ENCODE assay signal across 6 cellular contexts in the genomic region with DNA sequence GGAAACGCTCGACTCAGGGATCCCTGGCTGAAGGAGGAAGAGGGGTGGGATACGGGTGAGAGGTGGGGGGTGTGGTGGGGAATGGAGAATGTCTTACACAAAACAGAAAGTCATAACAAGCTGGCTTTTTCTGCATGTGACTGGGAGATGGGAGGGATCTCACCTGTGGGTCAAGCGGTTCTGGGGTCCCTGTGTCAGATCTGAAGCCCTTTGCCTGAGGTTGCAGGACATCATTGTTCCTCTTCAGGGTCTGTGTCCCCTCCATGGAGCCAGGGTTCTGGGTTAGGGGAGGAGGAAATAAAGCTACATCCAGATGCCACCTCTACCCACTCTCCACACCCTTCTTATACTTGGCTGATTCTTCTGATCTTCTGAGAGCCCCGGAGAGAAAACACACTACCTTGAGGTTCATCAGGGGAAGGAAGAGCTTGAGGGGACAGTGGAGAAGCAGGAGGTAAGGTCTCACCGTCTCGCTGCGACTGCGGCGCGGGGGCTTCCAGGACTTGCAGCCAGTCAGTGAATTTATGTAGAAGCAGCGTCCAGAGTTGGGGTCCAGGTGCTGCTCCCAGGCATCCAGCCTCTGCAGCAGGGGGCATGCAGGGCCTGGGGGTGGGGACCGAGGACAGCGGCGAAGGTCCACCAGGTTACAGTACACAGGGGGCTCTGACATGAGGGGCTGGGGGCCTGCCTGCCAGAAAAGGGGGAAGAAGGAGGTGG. TPM values are rescaled to one million over a fixed set of nuclear protein-coding genes. Genes with fewer than 3 reads are reported as not detected.
DNase-seq lines count a peak whose midpoint lies in the region; TF ChIP-seq lines count a peak whose summit lies in the region.

No MANE protein-coding gene starts in this region.

- H3K9ac ChIP-seq in BLaER1: peak overlapping the region; percentile 87
- no peak overlapping the region for H3K9ac ChIP-seq in mesenchymal stem cell (ENCODE audit: low read length)

- H3K4ac ChIP-seq in mesenchymal stem cell (ENCODE audit: low read depth in 1 of 2, low read length in 2 of 2): no peak overlapping the region

- no peak overlapping the region for H2BK12ac ChIP-seq in mesenchymal stem cell (ENCODE audit: low read length in 2 of 2)

- H3K23ac ChIP-seq in mesenchymal stem cell (ENCODE audit: low read length in 2 of 2): no peak overlapping the region

- WGBS in mesenchymal stem cell: 89% methylated on average over 15 of the region's 15 CpGs

- H3K27ac ChIP-seq in BLaER1 (peak overlapping the region; percentile 88), layer of hippocampus (ENCODE audit: low read depth, low read length) (peak overlapping the region; percentile 55), mesenchymal stem cell (ENCODE audit: low read length, poor library complexity, severe bottlenecking) (no peak overlapping the region)

- H2BK15ac ChIP-seq in mesenchymal stem cell (ENCODE audit: low read depth, poor library complexity, severe bottlenecking): no peak overlapping the region

- H3K79me1 ChIP-seq in mesenchymal stem cell (replicated peaks; ENCODE audit: low read length, poor library complexity, severe bottlenecking): no peaks in the 10 kb centered on the region

- no peak overlapping the region for H2BK120ac ChIP-seq in mesenchymal stem cell (ENCODE audit: low read depth, low read length)

- no peak overlapping the region for H2BK5ac ChIP-seq in mesenchymal stem cell (ENCODE audit: low read depth, low read length, poor library complexity, severe bottlenecking)

- no peak for DNase-seq in NB4 (ENCODE audit: low read depth)
- DNase-seq in mesenchymal stem cell: no peak
- no peak for DNase-seq in NCI-H1048 (lab: John Stamatoyannopoulos, UW)
- DNase-seq in NCI-H2107 treated with DMSO at 0.1 percent for 48 hours (lab: John Stamatoyannopoulos, UW; ENCODE audit: unreplicated experiment): no peak

- peaks cover 63% of the 10 kb centered on the region for H3K4me1 ChIP-seq in BLaER1
- peaks cover 17% of the 10 kb centered on the region for H3K4me1 ChIP-seq in mesenchymal stem cell (ENCODE audit: control insufficient read depth, insufficient read depth, low read depth, low read length)

- no peak overlapping the region for H3K18ac ChIP-seq in mesenchymal stem cell (ENCODE audit: low read depth in 1 of 2, low read length in 2 of 2)

- no peak for TF ChIP-seq CTCF in NB4 (IDR thresholded peaks at IDR 0.05; ENCODE audit: low read depth, low read length)

- H3K27me3 ChIP-seq in BLaER1 (peaks cover 6% of the 10 kb centered on the region; the same call in 1 of the 2 replicates), layer of hippocampus (ENCODE audit: control insufficient read depth, insufficient read depth, low read length) (peaks cover 29% of the 10 kb centered on the region), mesenchymal stem cell (ENCODE audit: control insufficient read depth in 1 of 2, insufficient read depth in 1 of 2, low read length in 2 of 2) (peaks cover 57 to 94% of the 10 kb centered on the region in 2 experiments)

- H3K36me3 ChIP-seq in BLaER1: peaks cover 34% of the 10 kb centered on the region
- no peaks in the 10 kb centered on the region for H3K36me3 ChIP-seq in mesenchymal stem cell (ENCODE audit: control insufficient read depth in 1 of 2, insufficient read depth in 2 of 2, low read depth in 1 of 2, low read length in 2 of 2)

- no peak for TF ChIP-seq POLR2A in NB4 (IDR thresholded peaks at IDR 0.05; ENCODE audit: extremely low read depth, insufficient read length)

- H3K4me3 ChIP-seq in BLaER1: peak overlapping the region; percentile 66
- peak overlapping the region; percentile 51 for H3K4me3 ChIP-seq in NB4 (ENCODE audit: low read depth, low read length)
- H3K4me3 ChIP-seq in mesenchymal stem cell (ENCODE audit: insufficient read depth in 1 of 2, low read depth in 1 of 2, low read length in 2 of 2): peak overlapping the region in 1 of 2 experiments; percentile 14

- H3K4me2 ChIP-seq in BLaER1 (peak overlapping the region; percentile 99), mesenchymal stem cell (ENCODE audit: low read length, poor library complexity, severe bottlenecking) (no peak overlapping the region)

- H3K14ac ChIP-seq in mesenchymal stem cell (ENCODE audit: low read length in 2 of 2): no peak overlapping the region

- no peak overlapping the region for H4K91ac ChIP-seq in mesenchymal stem cell (ENCODE audit: low read length)

- H4K8ac ChIP-seq in mesenchymal stem cell (ENCODE audit: low read length): no peak overlapping the region

- no peak overlapping the region for H2AFZ ChIP-seq in mesenchymal stem cell (ENCODE audit: low read depth, low read length)

- H2AK5ac ChIP-seq in mesenchymal stem cell (ENCODE audit: low read length, severe bottlenecking): no peak overlapping the region

- no peaks in the 10 kb centered on the region for H4K20me1 ChIP-seq in BLaER1

- H3K9me3 ChIP-seq in BLaER1 (no peaks in the 10 kb centered on the region), mesenchymal stem cell (ENCODE audit: control insufficient read depth, low read length) (no peaks in the 10 kb centered on the region)

RNA-seq across cellular contexts. Expression of gene ARHGAP9, which starts 2.5 kb away (rescaled TPM):
- 0.07 TPM for polyA plus RNA-seq in mesenchymal stem cell (2013, experiment 1 of 2)
- polyA plus RNA-seq in mesenchymal stem cell (2013, experiment 2 of 2): 0.12 TPM

RNA-seq across cellular contexts. Expression of gene MARS1, which starts 10.7 kb away (rescaled TPM):
- polyA plus RNA-seq in mesenchymal stem cell (2013, experiment 1 of 2): 410 TPM
- polyA plus RNA-seq in mesenchymal stem cell (2013, experiment 2 of 2): 418 TPM

RNA-seq across cellular contexts. Expression of gene GLI1, which starts 17.6 kb away (rescaled TPM):
- polyA plus RNA-seq in mesenchymal stem cell (2013, experiment 1 of 2): 4.8 TPM
- 3.2 TPM for polyA plus RNA-seq in mesenchymal stem cell (2013, experiment 2 of 2)

RNA-seq across cellular contexts. Expression of gene INHBE, which starts 22.0 kb away (rescaled TPM):
- polyA plus RNA-seq in mesenchymal stem cell (2013, experiment 1 of 2): 1.5 TPM
- polyA plus RNA-seq in mesenchymal stem cell (2013, experiment 2 of 2): 1.7 TPM

RNA-seq across cellular contexts. Expression of gene INHBC, which starts 42.6 kb away (rescaled TPM):
- polyA plus RNA-seq in mesenchymal stem cell (2013, experiment 1 of 2): 0.04 TPM
- not detected for polyA plus RNA-seq in mesenchymal stem cell (2013, experiment 2 of 2)
